In genomic region chr11:62839050-62840015, GRCh38 we compare ENCODE assay signal across 9 cellular contexts. TPM values are rescaled to one million over a fixed set of nuclear protein-coding genes. Genes with fewer than 3 reads are reported as not detected.
A peak's percentile ranks its signal among the peaks of the same experiment; 100 is the strongest.
DNase-seq lines count a peak whose midpoint lies in the region; ATAC-seq and TF ChIP-seq lines count a peak whose summit lies in the region.
"Had no signal": no experiment of that assay in that cellular context is flagged by ENCODE, and none has a peak within 500 bp of the region (broad histone marks: within the 10 kb centered on the region; RNA-seq: fewer than 3 reads in every experiment).

WDR74 (minus strand) TSS chr11:62839590; CDS start chr11:62839570, 20 bp downstream.

- H3K36me3 ChIP-seq in BJ (ENCODE audit: control insufficient read depth, insufficient read depth, low read length), result peaks cover 12% of the 10 kb centered on the region

- ATAC-seq in HG03520 (IDR thresholded peaks at IDR 0.05; ENCODE audit: unreplicated experiment) (peak; percentile 45), left lobe of liver (peak; percentile 69)

- no peaks in the 10 kb centered on the region for H3K27me3 ChIP-seq in BJ (ENCODE audit: control insufficient read depth, insufficient read depth, low read length)

- POLR2A ChIA-PET in BJ (lab: Charles Lee), result interaction anchor here (0.6 kb wide), 4 partner anchors 40 to 1407 kb away, joined by 3 to 13 read pairs (median 6); no protein-coding TSS in a partner anchor

- CTCF ChIA-PET in BJ (lab: Yijun Ruan, JAX), result interaction anchor here (0.6 to 1.4 kb wide), 4 partner anchors 16 to 68 kb away, joined by 3 to 6 read pairs (median 4); partner anchors contain the start of gene TAF6L

- peaks cover 34% of the 10 kb centered on the region for H3K36me3 Mint-ChIP-seq in activated CD4-positive, alpha-beta T cell treated with anti-CD3 and anti-CD28 coated beads, Interleukin-2, amount 10 ng/mL, durations not matched to agents 24 days and 14 days (ENCODE audit: low read depth)

- peaks cover 34% of the 10 kb centered on the region for H3K4me1 Mint-ChIP-seq in activated CD4-positive, alpha-beta T cell treated with anti-CD3 and anti-CD28 coated beads, Interleukin-2, amount 10 ng/mL, durations not matched to agents 24 days and 14 days

- H3K9me3 Mint-ChIP-seq in activated CD4-positive, alpha-beta T cell treated with anti-CD3 and anti-CD28 coated beads, Interleukin-2, amount 10 ng/mL, durations not matched to agents 24 days and 14 days, result no peaks in the 10 kb centered on the region

- H3K4me3 ChIP-seq in BJ (ENCODE audit: low read depth, low read length) (peak within 1 kb of the TSS; percentile 84), coronary artery (peak within 1 kb of the TSS; percentile 80)

- H3K27me3 Mint-ChIP-seq in activated CD4-positive, alpha-beta T cell treated with anti-CD3 and anti-CD28 coated beads, Interleukin-2, amount 10 ng/mL, durations not matched to agents 24 days and 14 days, result no peaks in the 10 kb centered on the region
- H3K27me3 Mint-ChIP-seq: activated naive CD8-positive, alpha-beta T cell had no signal

- DNase-seq in BJ (ENCODE audit: low read depth) (peak; percentile 59), GM19240 (ENCODE audit: insufficient read length, low spot score) (peak; percentile 43), NCI-H526 treated with DMSO at 0.1 percent for 48 hours (lab: John Stamatoyannopoulos, UW) (peak; percentile 94), coronary artery (ENCODE audit: low spot score) (peak; percentile 95), left lobe of liver (ENCODE audit: low spot score) (peak; percentile 95)
- DNase-seq in activated CD4-positive, alpha-beta T cell treated with anti-CD3 and anti-CD28 coated beads, Interleukin-2, amount 10 ng/mL, durations not matched to agents 24 days and 14 days, result peak; percentile 98
- peak; percentile 90 for DNase-seq in stimulated activated CD4-positive, alpha-beta T cell treated with anti-CD3 and anti-CD28 coated beads, Interleukin-2, amount 100 ng/mL, for 4 hours (ENCODE audit: low read depth)

- TF ChIP-seq CTCF in BJ (IDR thresholded peaks at IDR 0.05; ENCODE audit: insufficient read depth, low read depth, low read length), result no peak
- no peak for TF ChIP-seq CTCF in coronary artery (IDR thresholded peaks at IDR 0.05)

- no peak within 1 kb of the TSS for H3K27ac Mint-ChIP-seq in activated CD4-positive, alpha-beta T cell treated with anti-CD3 and anti-CD28 coated beads, Interleukin-2, amount 10 ng/mL, durations not matched to agents 24 days and 14 days

- H3K4me3 Mint-ChIP-seq in activated CD4-positive, alpha-beta T cell treated with anti-CD3 and anti-CD28 coated beads, Interleukin-2, amount 10 ng/mL, durations not matched to agents 24 days and 14 days, result no peak within 1 kb of the TSS
- H3K4me3 Mint-ChIP-seq: activated naive CD8-positive, alpha-beta T cell had no signal

- H3K27ac ChIP-seq in coronary artery, result peak within 1 kb of the TSS; percentile 88 to 95

- intact Hi-C loops in activated CD4-positive, alpha-beta T cell treated with anti-CD3 and anti-CD28 coated beads, Interleukin-2, amount 10 ng/mL, durations not matched to agents 24 days and 14 days (cut with micrococcal nuclease), result loop anchor here (1.0 to 5.0 kb wide), 8 partner anchors 17 to 282 kb away; partner anchors contain the start of genes C11orf98, CSKMT, HNRNPUL2 and NXF1

RNA-seq across cellular contexts. Expression of gene WDR74, which starts in this region (rescaled TPM):
- polyA plus RNA-seq in BJ (2011; rRNA removed), result 24.4 and 37.9 TPM in 2 replicates
- polyA minus RNA-seq in BJ (2011; rRNA and poly(A)+ RNA removed), result 34.9 and 42.0 TPM in 2 replicates
- 145 and 153 TPM in 2 replicates for total RNA-seq in activated CD4-positive, alpha-beta T cell treated with anti-CD3 and anti-CD28 coated beads, Interleukin-2, amount 10 ng/mL, durations not matched to agents 24 days and 14 days
- 20.5 TPM for total RNA-seq in left lobe of liver

Comparison
In these comparisons a context has a peak if more than half of its experiments do, and no peak if none do; other contexts are left out.
1. Peak in every context shown above with its lines: DNase-seq, ATAC-seq, H3K4me3 ChIP-seq and H3K27ac ChIP-seq.
2. DNase-seq: peak in every context shown above with its lines; median percentile 98 in activated CD4-positive, alpha-beta T cell treated with anti-CD3 and anti-CD28 coated beads, Interleukin-2, amount 10 ng/mL, durations not matched to agents 24 days and 14 days; 95 in coronary artery; 95 in left lobe of liver; 94 in NCI-H526 treated with DMSO at 0.1 percent for 48 hours; 90 in stimulated activated CD4-positive, alpha-beta T cell treated with anti-CD3 and anti-CD28 coated beads, Interleukin-2, amount 100 ng/mL, for 4 hours; 59 in BJ; 43 in GM19240.